ENCODE assay signal across 8 cellular contexts in genomic region chr12:51823875-51824565, GRCh38. TPM values are rescaled to one million over a fixed set of nuclear protein-coding genes. Genes with fewer than 3 reads are reported as not detected.
DNase-seq lines count a peak whose midpoint lies in the region; ATAC-seq lines count a peak whose summit lies in the region.

No MANE protein-coding gene starts in this region.

- peak; percentile 30 for DNase-seq in stimulated activated naive CD8-positive, alpha-beta T cell treated with anti-CD3 and anti-CD28 coated beads, Interleukin-15, Interleukin-2, amounts not matched to agents 100 U/mL and 50 U/mL, for 24 hours
- no peak for DNase-seq in stimulated activated naive CD8-positive, alpha-beta T cell treated with anti-CD3 and anti-CD28 coated beads, Interleukin-15, amount 100 ng/mL, for 72 hours
- DNase-seq in NCI-H146 (lab: John Stamatoyannopoulos, UW) (peak; percentile 81), T-helper 17 cell (no peak), fibroblast of the conjunctiva (ENCODE audit: low read depth) (peak; percentile 40), posterior cingulate gyrus (peak in 6 of 10 donors; percentile 35 to 91 (median 40))
- DNase-seq in activated CD8-positive, alpha-beta memory T cell treated with anti-CD3 and anti-CD28 coated beads, Interleukin-2, amount 50 U/mL, for 48 hours, result no peak
- DNase-seq in natural killer cell treated with Interleukin-12 subunit alpha and Interleukin-12 subunit beta and Interleukin-15 and Interleukin-18, amount 100 ng/mL, for 72 hours (ENCODE audit: low spot score), result no peak

- no peaks in the 10 kb centered on the region for H3K27me3 Mint-ChIP-seq in stimulated activated naive CD8-positive, alpha-beta T cell treated with anti-CD3 and anti-CD28 coated beads, Interleukin-15, amount 100 ng/mL, for 72 hours
- peaks cover 8% of the 10 kb centered on the region for H3K27me3 Mint-ChIP-seq in T-helper 17 cell
- peaks cover 6 to 7% of the 10 kb centered on the region in 2 donors for H3K27me3 Mint-ChIP-seq in natural killer cell treated with Interleukin-12 subunit alpha and Interleukin-12 subunit beta and Interleukin-15 and Interleukin-18, amount 100 ng/mL, for 72 hours

- ATAC-seq in stimulated activated naive CD8-positive, alpha-beta T cell treated with anti-CD3 and anti-CD28 coated beads, Interleukin-15, Interleukin-2, amounts not matched to agents 100 U/mL and 50 U/mL, for 24 hours, result no peak
- ATAC-seq in stimulated activated naive CD8-positive, alpha-beta T cell treated with anti-CD3 and anti-CD28 coated beads, Interleukin-15, amount 100 ng/mL, for 72 hours, result no peak
- ATAC-seq in T-helper 17 cell, result no peak
- no peak for ATAC-seq in natural killer cell treated with Interleukin-12 subunit alpha and Interleukin-12 subunit beta and Interleukin-15 and Interleukin-18, amount 100 ng/mL, for 72 hours

- H3K36me3 Mint-ChIP-seq in T-helper 17 cell (ENCODE audit: low read depth), result peaks cover 2% of the 10 kb centered on the region
- H3K36me3 Mint-ChIP-seq in natural killer cell treated with Interleukin-12 subunit alpha and Interleukin-12 subunit beta and Interleukin-15 and Interleukin-18, amount 100 ng/mL, for 72 hours, result no peaks in the 10 kb centered on the region

- no peak overlapping the region for H3K4me3 Mint-ChIP-seq in stimulated activated naive CD8-positive, alpha-beta T cell treated with anti-CD3 and anti-CD28 coated beads, Interleukin-15, amount 100 ng/mL, for 72 hours
- H3K4me3 Mint-ChIP-seq in T-helper 17 cell, result no peak overlapping the region
- H3K4me3 Mint-ChIP-seq in natural killer cell treated with Interleukin-12 subunit alpha and Interleukin-12 subunit beta and Interleukin-15 and Interleukin-18, amount 100 ng/mL, for 72 hours, result no peak overlapping the region

- H3K9me3 Mint-ChIP-seq in stimulated activated naive CD8-positive, alpha-beta T cell treated with anti-CD3 and anti-CD28 coated beads, Interleukin-15, amount 100 ng/mL, for 72 hours, result no peaks in the 10 kb centered on the region
- H3K9me3 Mint-ChIP-seq in natural killer cell treated with Interleukin-12 subunit alpha and Interleukin-12 subunit beta and Interleukin-15 and Interleukin-18, amount 100 ng/mL, for 72 hours, result no peaks in the 10 kb centered on the region

- H3K27ac Mint-ChIP-seq in stimulated activated naive CD8-positive, alpha-beta T cell treated with anti-CD3 and anti-CD28 coated beads, Interleukin-15, amount 100 ng/mL, for 72 hours, result no peak overlapping the region
- H3K27ac Mint-ChIP-seq in T-helper 17 cell, result peak overlapping the region; percentile 3
- peak overlapping the region in 1 of 2 donors; percentile 13 for H3K27ac Mint-ChIP-seq in natural killer cell treated with Interleukin-12 subunit alpha and Interleukin-12 subunit beta and Interleukin-15 and Interleukin-18, amount 100 ng/mL, for 72 hours

- H3K4me1 Mint-ChIP-seq in stimulated activated naive CD8-positive, alpha-beta T cell treated with anti-CD3 and anti-CD28 coated beads, Interleukin-15, amount 100 ng/mL, for 72 hours, result peaks cover 50% of the 10 kb centered on the region
- H3K4me1 Mint-ChIP-seq in T-helper 17 cell, result peaks cover 19% of the 10 kb centered on the region
- H3K4me1 Mint-ChIP-seq in natural killer cell treated with Interleukin-12 subunit alpha and Interleukin-12 subunit beta and Interleukin-15 and Interleukin-18, amount 100 ng/mL, for 72 hours (ENCODE audit: low read depth in 2 of 2), result peaks cover 15% of the 10 kb centered on the region in 2 donors

- intact Hi-C loops in posterior cingulate gyrus (cut with DNase I), result loop anchor here (2.0 to 5.0 kb wide), 2 partner anchors 232 to 403 kb away; partner anchors contain the start of gene SCN8A

- no peaks in the 10 kb centered on the region for H3K9me3 ChIP-seq in T-helper 17 cell (ENCODE audit: control insufficient read depth, low read length, poor library complexity, severe bottlenecking)

RNA-seq across cellular contexts. Expression of gene FIGNL2, which starts 24.5 kb away (rescaled TPM):
- total RNA-seq in T-helper 17 cell, result under 1 TPM; 0.42 to 0.76 TPM
- total RNA-seq in natural killer cell treated with Interleukin-12 subunit alpha and Interleukin-12 subunit beta and Interleukin-15 and Interleukin-18, amount 100 ng/mL, for 72 hours, result under 1 TPM; 0.40 to 0.78 TPM

Comparison
In these comparisons a context has a peak if more than half of its experiments do, and no peak if none do; other contexts are left out.
1. DNase-seq: peak in stimulated activated naive CD8-positive, alpha-beta T cell treated with anti-CD3 and anti-CD28 coated beads, Interleukin-15, Interleukin-2, amounts not matched to agents 100 U/mL and 50 U/mL, for 24 hours (single experiment), NCI-H146 (single experiment), fibroblast of the conjunctiva (single experiment) and posterior cingulate gyrus (6 of 10); none in stimulated activated naive CD8-positive, alpha-beta T cell treated with anti-CD3 and anti-CD28 coated beads, Interleukin-15, amount 100 ng/mL, for 72 hours (0 of 2), T-helper 17 cell (0 of 3), activated CD8-positive, alpha-beta memory T cell treated with anti-CD3 and anti-CD28 coated beads, Interleukin-2, amount 50 U/mL, for 48 hours (single experiment) and natural killer cell treated with Interleukin-12 subunit alpha and Interleukin-12 subunit beta and Interleukin-15 and Interleukin-18, amount 100 ng/mL, for 72 hours (single experiment).